ENCODE assay signal across 18 cellular contexts in genomic region chr12:2422591-2422990, GRCh38.
"Had no signal": no experiment of that assay in that cellular context is flagged by ENCODE, and none has a peak within 500 bp of the region (broad histone marks: within the 10 kb centered on the region; RNA-seq: fewer than 3 reads in every experiment).

No MANE protein-coding gene starts in this region.

- H3K27me3 ChIP-seq: gastroesophageal sphincter, heart left ventricle, tibial nerve had no signal

- DNase-seq: activated CD4-positive, alpha-beta T cell treated with anti-CD3 and anti-CD28 coated beads for 4 hours; activated CD4-positive, alpha-beta T cell treated with anti-CD3 and anti-CD28 coated beads, Interleukin-2, amount 50 U/mL, for 48 hours; activated CD4-positive, CD25-positive, alpha-beta regulatory T cell; activated CD8-positive, alpha-beta memory T cell treated with anti-CD3 and anti-CD28 coated beads, Interleukin-2, amount 50 U/mL, for 48 hours; activated naive CD4-positive, alpha-beta T cell treated with anti-CD3 and anti-CD28 coated beads for 36 hours; activated naive CD8-positive, alpha-beta T cell treated with anti-CD3 and anti-CD28 coated beads, Interleukin-2, amount 10 ng/mL, durations not matched to agents 7 days and 5 days; activated T-cell treated with anti-CD3 and anti-CD28 coated beads, Interleukin-2, amount 50 U/mL, for 4 hours; amniotic stem cell; cortex of kidney; mammary epithelial cell; occipital lobe; stimulated activated CD4-positive, alpha-beta T cell treated with anti-CD3 and anti-CD28 coated beads, Interleukin-12 subunit alpha, Interleukin-12 subunit beta, amount 100 ng/mL, for 4 hours; T-helper 17 cell had no signal

- H3K4me1 ChIP-seq: gastroesophageal sphincter, tibial nerve had no signal

- H3K27ac ChIP-seq: epithelial cell of prostate, gastroesophageal sphincter, tibial nerve had no signal

- H3K36me3 ChIP-seq: gastroesophageal sphincter, heart left ventricle, tibial nerve had no signal

- H3K9me3 ChIP-seq: gastroesophageal sphincter had no signal

- H3K4me3 ChIP-seq: gastroesophageal sphincter, heart left ventricle, tibial nerve had no signal

- ATAC-seq: activated T-cell treated with anti-CD3 and anti-CD28 coated beads, Interleukin-2, amount 50 U/mL, for 4 hours; gastroesophageal sphincter; left lobe of liver; T-helper 17 cell had no signal
